In genomic region chr1:231163831-231164427, GRCh38 we compare ENCODE assay signal across 20 cellular contexts. TPM values are rescaled to one million over a fixed set of nuclear protein-coding genes. Genes with fewer than 3 reads are reported as not detected.
"Had no signal": no experiment of that assay in that cellular context is flagged by ENCODE, and none has a peak within 500 bp of the region (broad histone marks: within the 10 kb centered on the region; RNA-seq: fewer than 3 reads in every experiment).

No MANE protein-coding gene starts in this region.

- H3K4me1 Mint-ChIP-seq: WTC11 had no signal

- H3K4me3 Mint-ChIP-seq: activated naive CD8-positive, alpha-beta T cell treated with anti-CD3 and anti-CD28 coated beads, Interleukin-2, amount 10 ng/mL, durations not matched to agents 7 days and 5 days; effector memory CD8-positive, alpha-beta T cell; stimulated activated naive CD8-positive, alpha-beta T cell treated with anti-CD3 and anti-CD28 coated beads, Interleukin-15, Interleukin-2, amounts not matched to agents 100 ng/mL and 50 ng/mL, for 24 hours; WTC11 had no signal

- H3K9me3 ChIP-seq: heart left ventricle, lower lobe of right lung, upper lobe of right lung had no signal

- H3K4me3 ChIP-seq: ovary, upper lobe of right lung had no signal

- H3K27me3 ChIP-seq: ovary had no signal

- ATAC-seq: activated T-cell treated with anti-CD3 and anti-CD28 coated beads, Interleukin-2, amount 50 U/mL, for 72 hours; effector memory CD8-positive, alpha-beta T cell; heart left ventricle; left cardiac atrium; sciatic nerve; WTC11 had no signal

- H3K36me3 ChIP-seq: heart left ventricle, lower lobe of right lung, ovary, upper lobe of right lung had no signal

- H3K9me3 Mint-ChIP-seq: activated naive CD8-positive, alpha-beta T cell treated with anti-CD3 and anti-CD28 coated beads, Interleukin-2, amount 10 ng/mL, durations not matched to agents 7 days and 5 days; activated T-cell treated with anti-CD3 and anti-CD28 coated beads, Interleukin-2, amount 50 U/mL, for 72 hours; effector memory CD8-positive, alpha-beta T cell; stimulated activated naive CD8-positive, alpha-beta T cell treated with anti-CD3 and anti-CD28 coated beads, Interleukin-15, Interleukin-2, amounts not matched to agents 100 ng/mL and 50 ng/mL, for 24 hours; WTC11 had no signal

- DNase-seq: activated CD4-positive, alpha-beta T cell treated with anti-CD3 and anti-CD28 coated beads for 4 hours; activated CD8-positive, alpha-beta memory T cell treated with anti-CD3 and anti-CD28 coated beads, Interleukin-2, amount 50 U/mL, for 48 hours; activated gamma-delta T cell; activated naive CD8-positive, alpha-beta T cell treated with anti-CD3 and anti-CD28 coated beads, Interleukin-2, amount 10 ng/mL, durations not matched to agents 7 days and 5 days; activated T-cell treated with anti-CD3 and anti-CD28 coated beads, Interleukin-2, amount 50 U/mL, for 72 hours; dermis blood vessel endothelial cell; effector memory CD8-positive, alpha-beta T cell; foreskin melanocyte; heart left ventricle; left cardiac atrium; lower lobe of right lung; ovary; T-helper 2 cell; upper lobe of right lung had no signal

- H3K27ac ChIP-seq: epithelial cell of prostate, heart left ventricle, lower lobe of right lung, ovary, upper lobe of right lung had no signal

- H3K27ac Mint-ChIP-seq: activated naive CD8-positive, alpha-beta T cell treated with anti-CD3 and anti-CD28 coated beads, Interleukin-2, amount 10 ng/mL, durations not matched to agents 7 days and 5 days; activated T-cell treated with anti-CD3 and anti-CD28 coated beads, Interleukin-2, amount 50 U/mL, for 72 hours; effector memory CD8-positive, alpha-beta T cell; stimulated activated naive CD8-positive, alpha-beta T cell treated with anti-CD3 and anti-CD28 coated beads, Interleukin-15, Interleukin-2, amounts not matched to agents 100 ng/mL and 50 ng/mL, for 24 hours; WTC11 had no signal

- H3K36me3 Mint-ChIP-seq: activated naive CD8-positive, alpha-beta T cell treated with anti-CD3 and anti-CD28 coated beads, Interleukin-2, amount 10 ng/mL, durations not matched to agents 7 days and 5 days; WTC11 had no signal

RNA-seq across cellular contexts. Expression of gene TRIM67, which starts 2.1 kb away (rescaled TPM):
- total RNA-seq: activated naive CD8-positive, alpha-beta T cell treated with anti-CD3 and anti-CD28 coated beads, Interleukin-2, amount 10 ng/mL, durations not matched to agents 7 days and 5 days; bronchial epithelial cell; dermis blood vessel endothelial cell; lower lobe of right lung; pulmonary artery endothelial cell; upper lobe of right lung; WTC11 had no signal
- polyA plus RNA-seq: heart left ventricle had no signal
